Comparison of ENCODE assay signal across 8 cellular contexts in the genomic region with DNA sequence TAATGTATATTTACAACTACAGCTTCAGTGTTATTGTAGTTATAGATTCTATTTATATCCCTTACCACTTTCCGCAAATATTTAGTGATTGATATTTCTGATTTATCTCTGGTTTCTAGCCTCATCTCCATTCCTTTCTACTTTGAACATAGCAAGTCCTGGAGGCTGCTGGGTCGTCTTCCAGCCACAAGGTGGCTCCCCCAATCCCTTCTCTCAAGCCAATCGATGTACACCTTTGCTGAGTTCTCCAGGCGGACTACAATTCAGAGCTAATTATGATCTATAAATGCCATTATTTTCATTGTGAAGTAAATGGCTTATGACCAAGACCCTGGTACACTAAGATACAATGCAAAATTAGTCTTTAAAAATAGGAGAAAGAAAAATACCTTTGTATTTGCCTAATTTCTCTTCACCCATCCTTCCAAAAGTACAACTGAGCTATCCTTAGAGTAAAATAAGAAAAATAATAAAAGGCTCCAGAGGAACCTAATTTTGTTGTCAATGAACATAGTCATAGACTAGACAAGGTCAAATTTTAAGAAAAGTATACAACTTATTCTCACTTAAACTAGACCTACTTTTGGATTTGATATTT.
DNase-seq lines count a peak whose midpoint lies in the region; ATAC-seq and TF ChIP-seq lines count a peak whose summit lies in the region.

No MANE protein-coding gene starts in this region.

- H3K27ac ChIP-seq in Karpas-422 (ENCODE audit: low read length), result no peak overlapping the region
- H3K27ac ChIP-seq in SJCRH30, result no peak overlapping the region
- H3K27ac ChIP-seq in adrenal gland, result no peak overlapping the region

- no peak overlapping the region for H2AFZ ChIP-seq in Karpas-422 (ENCODE audit: low read length)

- H3K9ac ChIP-seq in Karpas-422 (ENCODE audit: low read length), result no peak overlapping the region

- no peaks in the 10 kb centered on the region for H3K9me2 ChIP-seq in Karpas-422 (replicated peaks; ENCODE audit: insufficient read depth, low read length)

- peak; percentile 52 to 80 (median 62) for TF ChIP-seq CTCF in adrenal gland (IDR thresholded peaks at IDR 0.05)

- H3K4me1 ChIP-seq in Karpas-422 (ENCODE audit: low read length) (no peaks in the 10 kb centered on the region), SJCRH30 (peaks cover 13% of the 10 kb centered on the region), adrenal gland (replicated peaks in 1 of 2) (peaks cover 0 to 9% of the 10 kb centered on the region in 2 donors)

- H3K27me3 ChIP-seq in Karpas-422 (ENCODE audit: low read length) (no peaks in the 10 kb centered on the region), SJCRH30 (no peaks in the 10 kb centered on the region), adrenal gland (peaks cover 7% of the 10 kb centered on the region)

- H3K9me3 ChIP-seq in Karpas-422 (ENCODE audit: low read length), result no peaks in the 10 kb centered on the region
- no peaks in the 10 kb centered on the region for H3K9me3 ChIP-seq in SJCRH30 (replicated peaks)
- H3K9me3 ChIP-seq in adrenal gland (replicated peaks in 1 of 3), result no peaks in the 10 kb centered on the region

- DNase-seq in Daoy (ENCODE audit: low read depth) (peak; percentile 51), Karpas-422 (peak; percentile 79), SJCRH30 (peak; percentile 43 to 69), adrenal gland (peak; percentile 39 to 76 (median 62)), hippocampal formation (lab: John Stamatoyannopoulos, UW) (peak; percentile 1 to 3)
- peak in 2 of 3 donors; percentile 34 to 40 for DNase-seq in stimulated activated CD4-positive, alpha-beta T cell treated with anti-CD3 and anti-CD28 coated beads, Interleukin-12 subunit alpha, Interleukin-12 subunit beta, amount 100 ng/mL, for 48 hours (ENCODE audit: low read depth in 2 of 3, low spot score in 1 of 3)

- WGBS in adrenal gland, 4 donors, result 17 to 23% (median 20%) methylated on average over 4 of the region's 4 CpGs

- H3K4me3 ChIP-seq in Karpas-422 (ENCODE audit: low read length) (no peak overlapping the region), SJCRH30 (no peak overlapping the region), adrenal gland (no peak overlapping the region)

- ATAC-seq in GM21526 (IDR thresholded peaks at IDR 0.05; ENCODE audit: low FRiP score, unreplicated experiment) (no peak), HG02623 (IDR thresholded peaks at IDR 0.05; ENCODE audit: unreplicated experiment) (no peak)

- intact Hi-C loops in adrenal gland (cut with DNase I), result no loop called here

- H3K36me3 ChIP-seq in Karpas-422 (ENCODE audit: insufficient read depth, low read length), result no peaks in the 10 kb centered on the region
- no peaks in the 10 kb centered on the region for H3K36me3 ChIP-seq in SJCRH30
- no peaks in the 10 kb centered on the region for H3K36me3 ChIP-seq in adrenal gland (replicated peaks in 1 of 2)

- no peak for TF ChIP-seq POLR2A in adrenal gland (IDR thresholded peaks at IDR 0.05)

- H4K20me1 ChIP-seq in Karpas-422 (ENCODE audit: insufficient read depth, low read depth, low read length), result no peaks in the 10 kb centered on the region

- no peak overlapping the region for H3K4me2 ChIP-seq in Karpas-422 (ENCODE audit: low read depth, low read length, poor library complexity, severe bottlenecking)

- H3K79me2 ChIP-seq in Karpas-422 (ENCODE audit: low read length), result no peaks in the 10 kb centered on the region

Comparison
In these comparisons a context has a peak if more than half of its experiments do, and no peak if none do; other contexts are left out.
1. DNase-seq: peak in every context shown above with its lines; median percentile 79 in Karpas-422; 62 in adrenal gland; 56 in SJCRH30; 51 in Daoy; 37 in stimulated activated CD4-positive, alpha-beta T cell treated with anti-CD3 and anti-CD28 coated beads, Interleukin-12 subunit alpha, Interleukin-12 subunit beta, amount 100 ng/mL, for 48 hours; 2 in hippocampal formation.